ENCODE assay signal across 13 cellular contexts in the genomic region with DNA sequence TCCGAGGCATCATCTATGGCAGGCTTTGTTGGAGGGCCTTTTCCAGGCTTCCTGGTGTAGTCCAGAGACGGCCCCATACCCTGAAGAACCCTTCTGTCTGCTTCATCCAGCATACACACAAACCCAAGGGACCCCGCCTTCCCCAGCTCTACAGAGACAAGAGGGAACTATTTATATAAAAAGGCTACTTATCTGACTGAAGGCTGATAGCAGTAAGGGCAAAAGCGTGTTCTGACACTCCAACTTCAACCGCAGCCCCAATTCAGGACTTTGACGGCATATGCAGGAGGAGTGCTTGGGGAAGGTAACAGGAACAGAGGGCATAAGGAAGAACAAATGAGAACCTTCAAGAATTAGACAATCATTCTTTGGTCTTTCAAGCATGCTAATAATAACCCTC. TPM values are rescaled to one million over a fixed set of nuclear protein-coding genes. Genes with fewer than 3 reads are reported as not detected.
A peak's percentile ranks its signal among the peaks of the same experiment; 100 is the strongest.
DNase-seq lines count a peak whose midpoint lies in the region; ATAC-seq, FAIRE-seq and TF ChIP-seq lines count a peak whose summit lies in the region.
"Had no signal": no experiment of that assay in that cellular context is flagged by ENCODE, and none has a peak within 500 bp of the region (broad histone marks: within the 10 kb centered on the region; RNA-seq: fewer than 3 reads in every experiment).

No MANE protein-coding gene starts in this region.

- FAIRE-seq in H1 (lab: Jason Lieb, UNC), result no peak

- H4K8ac ChIP-seq in H1 (ENCODE audit: extremely low read depth, insufficient read depth, low read length), result no peak overlapping the region

- peak overlapping the region; percentile 96; the same call in 1 of the 2 replicates for H2BK5ac ChIP-seq in H1 (ENCODE audit: low read depth, low read length)

- CTCF ChIA-PET in OCI-LY7 (lab: Charles Lee; ENCODE audit: unreplicated experiment) (no interaction called here), H1 (lab: Charles Lee; ENCODE audit: partially characterized antibody) (interaction anchor here (2.3 kb wide), 1 partner anchor 104 kb away, joined by 9 read pairs; no protein-coding TSS in a partner anchor)

- H3K18ac ChIP-seq in H1 (ENCODE audit: extremely low read depth, low read length), result peak overlapping the region; percentile 15; the same call in 1 of the 2 replicates

- H4K5ac ChIP-seq in H1 (ENCODE audit: insufficient read length, low read depth, low read length), result peak overlapping the region; percentile 2

- WGBS in H1 (ENCODE audit: extremely low coverage in 1 of 2, insufficient coverage in 1 of 2, insufficient read length in 1 of 2, insufficient replicate concordance in 2 of 2, low coverage in 1 of 2, low lambda C conversion rate in 2 of 2, missing lambda C conversion rate in 1 of 2), 2 experiments, result 83% methylated on average over 6 of the region's 6 CpGs; no CpG with 5 or more reads in 1 of the 2 experiments
- 43 to 46% methylated on average over 6 of the region's 6 CpGs for WGBS in testis, 2 donors

- H3K56ac ChIP-seq in H1 (replicated peaks; ENCODE audit: insufficient read length, low read depth, low read length), result no peak overlapping the region

- H3K14ac ChIP-seq in H1 (ENCODE audit: insufficient read length), result no peak overlapping the region

- H3K23me2 ChIP-seq in H1 (ENCODE audit: low read depth, low read length), result no peaks in the 10 kb centered on the region; the same call in 1 of the 2 replicates

- H3K4me3 ChIP-seq in OCI-LY7 (ENCODE audit: low read depth, low read length, poor library complexity, severe bottlenecking) (no peak overlapping the region), H1 (ENCODE audit: extremely low read depth in 1 of 4, insufficient read depth in 2 of 4, low read depth in 3 of 4, low read length in 4 of 4) (0 out of 8 replicates have a peak overlapping the region, but pooled peaks of 1 of the 4 experiments have one; percentile 3), testis (no peak overlapping the region)
- H3K4me3 ChIP-seq: right lobe of liver had no signal

- H3K9me3 ChIP-seq in OCI-LY7 (ENCODE audit: low read length), result no peaks in the 10 kb centered on the region
- H3K9me3 ChIP-seq in H1 (ENCODE audit: insufficient read depth in 2 of 2, low read depth in 1 of 2, low read length in 1 of 2), result no peaks in the 10 kb centered on the region
- H3K9me3 ChIP-seq in testis, result no peaks in the 10 kb centered on the region
- H3K9me3 ChIP-seq: right lobe of liver had no signal

- no peak for DNase-seq in OCI-LY7 (ENCODE audit: low spot score)
- DNase-seq in H1 (ENCODE audit: low read depth in 1 of 2, low spot score in 2 of 2), result no peak
- peak; percentile 8 for DNase-seq in islet precursor cell
- peak; percentile 75 for DNase-seq in testis
- no peak for DNase-seq in DMS79 (lab: John Stamatoyannopoulos, UW)
- DNase-seq in NCI-H345 treated with DMSO at 0.1 percent for 48 hours (lab: John Stamatoyannopoulos, UW; ENCODE audit: unreplicated experiment), result no peak
- DNase-seq in EL, result no peak
- DNase-seq: activated naive CD4-positive, alpha-beta T cell treated with Interleukin-2 at 50 U/mL for 16 hours; naive thymus-derived CD4-positive, alpha-beta T cell; NCI-H1105; NCI-H446 treated with DMSO at 0.1 percent for 48 hours; right lobe of liver had no signal

- H3K36me3 ChIP-seq in OCI-LY7 (ENCODE audit: insufficient read depth, low read length) (peaks cover 4% of the 10 kb centered on the region; the same call in 1 of the 2 replicates), H1 (ENCODE audit: control insufficient read depth in 2 of 4, insufficient read depth in 4 of 4, low read length in 3 of 4) (no peaks in the 10 kb centered on the region), testis (ENCODE audit: low read depth, missing control alignments) (no peaks in the 10 kb centered on the region)
- H3K36me3 ChIP-seq: right lobe of liver had no signal

- H3K27ac ChIP-seq in OCI-LY7 (ENCODE audit: low read depth, low read length, poor library complexity, severe bottlenecking) (peak overlapping the region; percentile 82), H1 (ENCODE audit: low read depth, low read length) (peak overlapping the region; percentile 83; the same call in 1 of the 2 replicates), testis (peak overlapping the region; percentile 13 to 74)
- H3K27ac ChIP-seq: right lobe of liver had no signal

- no peak for TF ChIP-seq EP300 in H1 (IDR thresholded peaks at IDR 0.05; ENCODE audit: borderline replicate concordance in 1 of 2, low read depth in 2 of 2, low read length in 2 of 2)

- H3K4me1 ChIP-seq in OCI-LY7 (ENCODE audit: insufficient read depth, low read length, poor library complexity, severe bottlenecking) (peaks cover 68% of the 10 kb centered on the region), H1 (replicated peaks in 1 of 4; ENCODE audit: control insufficient read depth in 3 of 4, insufficient read depth in 4 of 4, low read length in 3 of 4) (peaks cover 48 to 66% (median 58%) of the 10 kb centered on the region in 4 experiments), testis (peaks cover 70% of the 10 kb centered on the region)

- no peaks in the 10 kb centered on the region for H3K9me2 ChIP-seq in OCI-LY7 (ENCODE audit: insufficient read depth, low read length)

- peak overlapping the region; percentile 22 for H3K4ac ChIP-seq in H1 (replicated peaks; ENCODE audit: insufficient read length, low read depth, low read length)

- no peak overlapping the region for H2BK15ac ChIP-seq in H1 (ENCODE audit: low read length)

- H2AFZ ChIP-seq in OCI-LY7 (ENCODE audit: low read length), result no peak overlapping the region
- no peak overlapping the region for H2AFZ ChIP-seq in H1 (ENCODE audit: low read length)

- no peak for TF ChIP-seq RAD21 in H1 (IDR thresholded peaks at IDR 0.05 in 1 of 2, conservative IDR thresholded peaks at IDR 0.05 in 1 of 2; ENCODE audit: low read depth in 2 of 2, low read length in 2 of 2)

- H2BK120ac ChIP-seq in H1 (replicated peaks; ENCODE audit: low read depth, low read length), result peak overlapping the region; percentile 1

- H4K20me1 ChIP-seq in OCI-LY7 (ENCODE audit: insufficient read depth, low read length) (no peaks in the 10 kb centered on the region), H1 (replicated peaks in 1 of 2; ENCODE audit: control insufficient read depth in 1 of 2, insufficient read depth in 2 of 2, low read length in 2 of 2) (no peaks in the 10 kb centered on the region)

- POLR2A ChIA-PET in OCI-LY7 (lab: Charles Lee) (interaction anchor here (1.8 kb wide), 2 partner anchors 7 to 11 kb away, joined by 4 to 5 read pairs; no protein-coding TSS in a partner anchor), H1 (lab: Charles Lee; ENCODE audit: partially characterized antibody) (interaction anchor here (2.0 kb wide), 1 partner anchor 10 kb away, joined by 5 read pairs; no protein-coding TSS in a partner anchor)

- H3K9ac ChIP-seq in H1 (replicated peaks in 1 of 4; ENCODE audit: extremely low read depth in 1 of 4, low read depth in 3 of 4, low read length in 3 of 4), result 0 out of 7 replicates have a peak overlapping the region, but pooled peaks of 1 of the 4 experiments have one; percentile 2

- intact Hi-C loops in OCI-LY7 (cut with micrococcal nuclease; ENCODE audit: unreplicated experiment) (no loop called here), testis (cut with DNase I; ENCODE audit: low total_unique reads) (no loop called here)

- TF ChIP-seq CTCF in OCI-LY7 (conservative IDR thresholded peaks at IDR 0.05; ENCODE audit: low read length), result no peak
- TF ChIP-seq CTCF in H1 (IDR thresholded peaks at IDR 0.05; ENCODE audit: control extremely low read depth in 1 of 3, insufficient read depth in 1 of 3, low read depth in 1 of 3, low read length in 3 of 3), result no peak
- no peak for TF ChIP-seq CTCF in testis (IDR thresholded peaks at IDR 0.05)

- TF ChIP-seq POLR2A in H1 (IDR thresholded peaks at IDR 0.05; ENCODE audit: control extremely low read depth in 1 of 2, low read depth in 2 of 2, low read length in 2 of 2) (no peak), testis (IDR thresholded peaks at IDR 0.05) (no peak)

- H2AK5ac ChIP-seq in H1 (ENCODE audit: low read depth, low read length), result peak overlapping the region; percentile 54; the same call in 1 of the 2 replicates

- ATAC-seq in HG02981 (IDR thresholded peaks at IDR 0.05; ENCODE audit: unreplicated experiment), result no peak
- ATAC-seq: naive thymus-derived CD4-positive, alpha-beta T cell; right lobe of liver had no signal

- H4K91ac ChIP-seq in H1 (replicated peaks; ENCODE audit: insufficient read length, low read length), result peak overlapping the region; percentile 0

- H3K79me1 ChIP-seq in H1 (ENCODE audit: low read depth, low read length), result peaks cover 3% of the 10 kb centered on the region; the same call in 1 of the 2 replicates

- BruUV-seq in OCI-LY7 (replicated peaks; lab: Mats Ljungman, UMichigan), result no TSS peak

- H2BK20ac ChIP-seq in H1 (ENCODE audit: low read length), result no peak overlapping the region

- H3K4me2 ChIP-seq in OCI-LY7 (ENCODE audit: low read length) (peak overlapping the region; percentile 80), H1 (ENCODE audit: insufficient read depth in 1 of 2, low read depth in 2 of 2, low read length in 2 of 2) (no peak overlapping the region; a peak in 1 of 4 replicates)

- H3K23ac ChIP-seq in H1 (ENCODE audit: insufficient read length), result no peak overlapping the region

- H3K79me2 ChIP-seq in OCI-LY7 (ENCODE audit: insufficient read depth, low read depth, low read length), result peaks cover 83% of the 10 kb centered on the region
- peaks cover 24 to 75% of the 10 kb centered on the region in 2 experiments for H3K79me2 ChIP-seq in H1 (ENCODE audit: control insufficient read depth in 1 of 2, insufficient read depth in 2 of 2, low read length in 2 of 2)

- 0 out of 2 replicates have a peak overlapping the region, but pooled peaks have one; percentile 46 for H2BK12ac ChIP-seq in H1 (ENCODE audit: low read depth, low read length)

- no peaks in the 10 kb centered on the region for H3K27me3 ChIP-seq in H1 (replicated peaks in 1 of 4; ENCODE audit: control insufficient read depth in 3 of 4, extremely low read depth in 1 of 4, insufficient read depth in 3 of 4, low read length in 3 of 4)
- H3K27me3 ChIP-seq in testis, result no peaks in the 10 kb centered on the region
- H3K27me3 ChIP-seq: right lobe of liver had no signal

TF ChIP-seq in H1, 55 proteins besides CTCF, POLR2A, EP300 and RAD21 (continues in another document):
- TF ChIP-seq HDAC2 (IDR thresholded peaks at IDR 0.05; ENCODE audit: borderline replicate concordance in 1 of 2, low read depth in 2 of 2, low read length in 2 of 2), result no peak

RNA-seq across cellular contexts. Expression of a gene that starts 21.0 kb away (rescaled TPM):
- total RNA-seq in OCI-LY7 (2014; rRNA removed; shearing (Covaris generic)), result 6.5 and 10.3 TPM in 2 replicates
- total RNA-seq in OCI-LY7 (2022) (35.9 and 36.1 TPM in 2 replicates), testis (10 to 100 TPM; 50.0 to 69.6 TPM)
- total RNA-seq in H1 (2021; fragmentation: NEBNext Ultra II Directional; extraction: Animal tissue kit (Norgen Biotek cat#: 25700)), result 95.6 and 96.5 TPM in 2 replicates
- polyA plus RNA-seq in H1 (2011; rRNA removed) (109 and 121 TPM in 2 replicates), testis (ENCODE audit: insufficient read depth, low read depth, low replicate concordance) (53.2 TPM)
- polyA plus RNA-seq in H1 (2011; cell fraction: cytosol; rRNA removed), result 92.3 TPM
- 152 TPM for polyA plus RNA-seq in H1 (2011; cell fraction: nucleus; rRNA removed)
- 61.6 to 94.7 TPM (median 83.3 TPM) in 4 replicates for polyA plus RNA-seq in H1 (2012, experiment 1 of 2)
- 78.3 TPM for polyA plus RNA-seq in H1 (2012, experiment 2 of 2)
- 62.9 TPM for polyA plus RNA-seq in H1 (2013, experiment 1 of 2)
- polyA plus RNA-seq in H1 (2013, experiment 2 of 2), result 65.3 TPM
- 176 and 215 TPM in 2 replicates for polyA minus RNA-seq in H1 (2011; rRNA and poly(A)+ RNA removed)
- polyA minus RNA-seq in H1 (2011; cell fraction: cytosol; rRNA and poly(A)+ RNA removed), result 71.7 TPM
- polyA minus RNA-seq in H1 (2011; cell fraction: nucleus; rRNA and poly(A)+ RNA removed), result 67.7 TPM

Comparison
In these comparisons a context has a peak if more than half of its experiments do, and no peak if none do; other contexts are left out.
1. DNase-seq: peak in islet precursor cell (single experiment) and testis (single experiment); none in OCI-LY7 (single experiment), H1 (0 of 2), DMS79 (single experiment), NCI-H345 treated with DMSO at 0.1 percent for 48 hours (single experiment) and EL (single experiment).
2. Peak in every context shown above with its lines, with median percentiles within 50 percentile points of each other: H3K27ac ChIP-seq.